In the genomic region with DNA sequence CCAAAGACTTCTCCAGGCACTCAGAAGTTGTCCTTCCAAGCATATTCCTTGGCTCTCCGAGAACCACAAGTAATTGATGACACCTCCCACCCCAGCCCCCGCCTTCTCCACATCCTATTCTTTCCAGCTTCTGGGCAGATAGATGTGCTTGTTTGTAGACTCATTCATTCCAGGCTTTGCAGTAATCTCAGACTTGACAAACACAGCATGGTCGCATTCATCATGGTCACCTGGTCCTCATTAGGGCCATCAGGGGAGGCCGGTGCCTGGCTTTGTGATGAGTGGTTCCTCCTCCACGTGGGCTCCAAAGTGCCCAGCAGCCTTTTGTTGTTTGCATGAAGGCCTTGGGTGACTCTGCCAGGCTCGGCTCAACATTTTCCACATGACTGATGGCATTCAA, we compare ENCODE assay signal across 23 cellular contexts. TPM values are rescaled to one million over a fixed set of nuclear protein-coding genes. Genes with fewer than 3 reads are reported as not detected.
DNase-seq lines count a peak whose midpoint lies in the region; ATAC-seq and TF ChIP-seq lines count a peak whose summit lies in the region.
"Had no signal": no experiment of that assay in that cellular context is flagged by ENCODE, and none has a peak within 500 bp of the region (broad histone marks: within the 10 kb centered on the region; RNA-seq: fewer than 3 reads in every experiment).

No MANE protein-coding gene starts in this region.

- H3K4me3 ChIP-seq in parathyroid adenoma (ENCODE audit: low read depth, low read length) (no peak overlapping the region), mucosa of descending colon (no peak overlapping the region)
- H3K4me3 ChIP-seq in naive thymus-derived CD4-positive, alpha-beta T cell (ENCODE audit: low read length), result no peak overlapping the region

- H3K4me3 Mint-ChIP-seq in chondrocyte (ENCODE audit: unreplicated experiment), result no peak overlapping the region
- no peak overlapping the region for H3K4me3 Mint-ChIP-seq in naive thymus-derived CD4-positive, alpha-beta T cell
- no peak overlapping the region for H3K4me3 Mint-ChIP-seq in activated naive CD4-positive, alpha-beta T cell treated with anti-CD3 and anti-CD28 coated beads for 36 hours

- peak overlapping the region; percentile 89 for H3K27ac Mint-ChIP-seq in chondrocyte (ENCODE audit: unreplicated experiment)
- H3K27ac Mint-ChIP-seq in naive thymus-derived CD4-positive, alpha-beta T cell, result no peak overlapping the region
- no peak overlapping the region for H3K27ac Mint-ChIP-seq in activated naive CD4-positive, alpha-beta T cell treated with anti-CD3 and anti-CD28 coated beads for 36 hours

- peaks cover 4% of the 10 kb centered on the region for H3K4me1 ChIP-seq in parathyroid adenoma
- H3K4me1 ChIP-seq in mucosa of descending colon (ENCODE audit: low read depth), result no peaks in the 10 kb centered on the region
- H3K4me1 ChIP-seq in naive thymus-derived CD4-positive, alpha-beta T cell (ENCODE audit: control insufficient read depth in 2 of 2, insufficient read depth in 2 of 2, low read length in 2 of 2), result no peaks in the 10 kb centered on the region

- H3K9me3 ChIP-seq in parathyroid adenoma (ENCODE audit: control insufficient read depth, low read length) (no peaks in the 10 kb centered on the region), mucosa of descending colon (no peaks in the 10 kb centered on the region)
- H3K9me3 ChIP-seq in naive thymus-derived CD4-positive, alpha-beta T cell (ENCODE audit: control insufficient read depth in 2 of 3, low read length in 3 of 3), result no peaks in the 10 kb centered on the region

- no peak overlapping the region for H3K4me2 ChIP-seq in parathyroid adenoma (ENCODE audit: low read length)

- H3K79me2 ChIP-seq in parathyroid adenoma, result no peaks in the 10 kb centered on the region

- H3K4me1 Mint-ChIP-seq in chondrocyte (ENCODE audit: low read depth), result peaks cover 84% of the 10 kb centered on the region
- H3K4me1 Mint-ChIP-seq in naive thymus-derived CD4-positive, alpha-beta T cell, result peaks cover 0 to 5% (median 0%) of the 10 kb centered on the region in 7 donors
- H3K4me1 Mint-ChIP-seq in activated naive CD4-positive, alpha-beta T cell treated with anti-CD3 and anti-CD28 coated beads for 36 hours (ENCODE audit: low read depth), result no peaks in the 10 kb centered on the region

- H3K27me3 ChIP-seq in parathyroid adenoma (ENCODE audit: control insufficient read depth, insufficient read depth, low read length), result no peaks in the 10 kb centered on the region
- H3K27me3 ChIP-seq in naive thymus-derived CD4-positive, alpha-beta T cell (ENCODE audit: control insufficient read depth in 2 of 2, insufficient read depth in 2 of 2, low read length in 2 of 2), result no peaks in the 10 kb centered on the region

- no peaks in the 10 kb centered on the region for H3K36me3 ChIP-seq in parathyroid adenoma (ENCODE audit: control insufficient read depth, insufficient read depth, low read length)
- H3K36me3 ChIP-seq in mucosa of descending colon (ENCODE audit: low read depth), result no peaks in the 10 kb centered on the region
- no peaks in the 10 kb centered on the region for H3K36me3 ChIP-seq in naive thymus-derived CD4-positive, alpha-beta T cell (ENCODE audit: control insufficient read depth in 2 of 3, insufficient read depth in 3 of 3, low read length in 3 of 3)

- no peak overlapping the region for H3K9ac ChIP-seq in parathyroid adenoma

- H3K27ac ChIP-seq in parathyroid adenoma, result no peak overlapping the region
- no peak overlapping the region for H3K27ac ChIP-seq in naive thymus-derived CD4-positive, alpha-beta T cell (ENCODE audit: low read depth, low read length)
- H3K27ac ChIP-seq: HL-60 had no signal

- intact Hi-C loops in mucosa of descending colon (cut with DNase I, micrococcal nuclease) (loop anchor here in 1 of 2 donors (10.0 kb wide), 1 partner anchor 61 kb away; no protein-coding TSS in a partner anchor), left ventricle myocardium superior (cut with micrococcal nuclease) (no loop called here)
- intact Hi-C loops in naive thymus-derived CD4-positive, alpha-beta T cell (cut with micrococcal nuclease), result no loop called here
- intact Hi-C loops in activated naive CD4-positive, alpha-beta T cell treated with anti-CD3 and anti-CD28 coated beads for 36 hours (cut with micrococcal nuclease), result no loop called here

- CTCF ChIA-PET in naive thymus-derived CD4-positive, alpha-beta T cell (lab: Charles Lee), result interaction anchor here (2.1 kb wide), 1 partner anchor 13 kb away, joined by 6 read pairs; no protein-coding TSS in a partner anchor
- CTCF ChIA-PET in activated naive CD4-positive, alpha-beta T cell treated with anti-CD3 and anti-CD28 coated beads for 36 hours (lab: Charles Lee), result interaction anchor here (2.6 kb wide), 1 partner anchor 12 kb away, joined by 14 read pairs; no protein-coding TSS in a partner anchor

- peak overlapping the region; percentile 28 for H2AFZ ChIP-seq in parathyroid adenoma

- H3K9me3 Mint-ChIP-seq in chondrocyte (ENCODE audit: low read depth), result no peaks in the 10 kb centered on the region
- peaks cover 0 to 4% (median 0%) of the 10 kb centered on the region in 11 donors for H3K9me3 Mint-ChIP-seq in naive thymus-derived CD4-positive, alpha-beta T cell
- H3K9me3 Mint-ChIP-seq in activated naive CD4-positive, alpha-beta T cell treated with anti-CD3 and anti-CD28 coated beads for 36 hours, result no peaks in the 10 kb centered on the region

- no peak for ATAC-seq in mucosa of descending colon
- ATAC-seq in left ventricle myocardium superior, result no peak
- ATAC-seq in naive thymus-derived CD4-positive, alpha-beta T cell, result no peak

- no peaks in the 10 kb centered on the region for H3K36me3 Mint-ChIP-seq in chondrocyte (ENCODE audit: low read depth)
- H3K36me3 Mint-ChIP-seq in naive thymus-derived CD4-positive, alpha-beta T cell, result peaks cover 0 to 7% (median 0%) of the 10 kb centered on the region in 5 donors
- no peaks in the 10 kb centered on the region for H3K36me3 Mint-ChIP-seq in activated naive CD4-positive, alpha-beta T cell treated with anti-CD3 and anti-CD28 coated beads for 36 hours (ENCODE audit: low read depth)

- H3K27me3 Mint-ChIP-seq in chondrocyte (ENCODE audit: low read depth), result no peaks in the 10 kb centered on the region
- peaks cover 0 to 3% (median 0%) of the 10 kb centered on the region in 5 donors for H3K27me3 Mint-ChIP-seq in naive thymus-derived CD4-positive, alpha-beta T cell
- H3K27me3 Mint-ChIP-seq in activated naive CD4-positive, alpha-beta T cell treated with anti-CD3 and anti-CD28 coated beads for 36 hours (ENCODE audit: low read depth), result no peaks in the 10 kb centered on the region

- DNase-seq in EH (ENCODE audit: low read depth) (peak; percentile 74), NCI-H526 (lab: John Stamatoyannopoulos, UW) (peak; percentile 72 to 82), chondrocyte (ENCODE audit: low spot score) (no peak), mucosa of descending colon (no peak), left ventricle myocardium superior (no peak)
- DNase-seq in naive thymus-derived CD4-positive, alpha-beta T cell, result no peak
- no peak for DNase-seq in activated naive CD4-positive, alpha-beta T cell treated with anti-CD3 and anti-CD28 coated beads for 36 hours
- DNase-seq: activated CD4-positive, CD25-positive, alpha-beta regulatory T cell; activated CD8-positive, alpha-beta memory T cell treated with anti-CD3 and anti-CD28 coated beads for 24 hours; amniotic stem cell; cerebellar nuclear complex; DMS 273 treated with DMSO at 0.1 percent for 48 hours; foreskin melanocyte; GOT3; NCI-H1092; NCI-H226; occipital lobe; SHP77; stimulated activated CD4-positive, alpha-beta T cell treated with anti-CD3 and anti-CD28 coated beads, Interleukin-2, amount 100 ng/mL, for 24 hours had no signal

- POLR2A ChIA-PET in naive thymus-derived CD4-positive, alpha-beta T cell (lab: Charles Lee), result no interaction called here

- TF ChIP-seq CTCF in chondrocyte (IDR thresholded peaks at IDR 0.05) (no peak), parathyroid adenoma (IDR thresholded peaks at IDR 0.05) (no peak), mucosa of descending colon (IDR thresholded peaks at IDR 0.05) (no peak)

RNA-seq across cellular contexts. Expression of a gene that starts 28.5 kb away (rescaled TPM):
- total RNA-seq in chondrocyte (0.35 TPM in 1 of 3 replicates, not detected in the others), mucosa of descending colon (1 to 10 TPM in 1 of 3 donors, under 1 TPM in 2; 0.38 to 1.0 (median 0.84) TPM), left ventricle myocardium superior (not detected)
- under 1 TPM in 1 of 5 experiments, not detected in 4; 0.51 TPM for total RNA-seq in naive thymus-derived CD4-positive, alpha-beta T cell
- polyA plus RNA-seq in naive thymus-derived CD4-positive, alpha-beta T cell, result not detected
- not detected for total RNA-seq in activated naive CD4-positive, alpha-beta T cell treated with anti-CD3 and anti-CD28 coated beads for 36 hours
- total RNA-seq: mononuclear cell; occipital lobe; T-helper 2 cell treated with Interferon-gamma antibody and Interleukin-4, amounts not matched to agents 100 ng/mL and 5 ng/mL, for 36 hours had no signal

RNA-seq across cellular contexts. Expression of a gene that starts 40.0 kb away (rescaled TPM):
- 5.5 to 20.8 TPM (median 8.0 TPM) in 3 replicates for total RNA-seq in chondrocyte
- total RNA-seq in mucosa of descending colon, result 10 to 100 TPM in 1 of 3 donors, 1 to 10 TPM in 2; 1.7 to 12.1 (median 3.8) TPM
- 5.2 TPM for total RNA-seq in left ventricle myocardium superior
- 10 to 100 TPM in 3 of 5 experiments, 1 to 10 TPM in 2; 5.6 to 19.8 (median 12.4) TPM for total RNA-seq in naive thymus-derived CD4-positive, alpha-beta T cell
- 1 to 10 TPM; 6.9 to 8.9 TPM for polyA plus RNA-seq in naive thymus-derived CD4-positive, alpha-beta T cell
- 10 to 100 TPM; 16.4 to 16.5 TPM for total RNA-seq in activated naive CD4-positive, alpha-beta T cell treated with anti-CD3 and anti-CD28 coated beads for 36 hours

Comparison
In these comparisons a context has a peak if more than half of its experiments do, and no peak if none do; other contexts are left out.
1. DNase-seq: peak in EH (single experiment) and NCI-H526 (2 of 2); none in chondrocyte (single experiment), mucosa of descending colon (0 of 3), left ventricle myocardium superior (single experiment), naive thymus-derived CD4-positive, alpha-beta T cell (0 of 9) and activated naive CD4-positive, alpha-beta T cell treated with anti-CD3 and anti-CD28 coated beads for 36 hours (single experiment).